Comparison of ENCODE assay signal across 1 cellular context in the genomic region with DNA sequence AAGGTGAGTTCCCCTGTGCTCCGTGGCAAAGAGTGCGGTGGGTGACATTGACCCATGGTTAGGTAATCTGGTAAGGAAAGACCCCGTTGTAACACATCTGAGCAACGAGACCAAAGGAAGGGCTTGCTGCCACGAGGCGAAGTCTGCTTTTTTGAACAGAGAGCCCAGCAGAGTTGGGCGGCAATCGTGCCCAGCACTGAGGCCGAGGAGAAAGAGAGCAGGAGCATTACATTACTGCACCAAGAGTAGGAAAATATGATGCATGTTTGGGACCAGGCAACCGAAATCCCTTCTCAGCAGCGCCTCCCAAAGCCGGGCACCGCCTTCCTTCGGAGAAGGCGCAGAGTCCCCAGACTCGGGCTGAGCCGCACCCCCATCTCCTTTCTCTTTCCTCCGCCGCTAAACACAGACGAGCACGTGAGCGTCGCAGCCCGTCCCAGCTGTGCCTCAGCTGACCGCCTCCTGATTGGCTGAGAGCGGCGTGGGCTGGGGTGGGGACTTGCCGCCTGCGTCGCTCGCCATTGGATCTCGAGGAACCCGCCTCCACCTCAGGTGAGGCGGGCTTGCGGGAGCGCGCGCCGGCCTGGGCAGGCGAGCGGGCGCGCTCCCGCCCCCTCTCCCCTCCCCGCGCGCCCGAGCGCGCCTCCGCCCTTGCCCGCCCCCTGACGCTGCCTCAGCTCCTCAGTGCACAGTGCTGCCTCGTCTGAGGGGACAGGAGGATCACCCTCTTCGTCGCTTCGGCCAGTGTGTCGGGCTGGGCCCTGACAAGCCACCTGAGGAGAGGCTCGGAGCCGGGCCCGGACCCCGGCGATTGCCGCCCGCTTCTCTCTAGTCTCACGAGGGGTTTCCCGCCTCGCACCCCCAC.
TF ChIP-seq lines count a peak whose summit lies in the region.

A gene (plus strand): TSS at position 684 of the 865 bp plus-strand sequence. CDS start 292 bp downstream, outside the sequence.

TF ChIP-seq in K562, 482 proteins besides CTCF, POLR2A, EP300 and RAD21 (continued from another document and continues in another):
- TF ChIP-seq, protein P1, sequence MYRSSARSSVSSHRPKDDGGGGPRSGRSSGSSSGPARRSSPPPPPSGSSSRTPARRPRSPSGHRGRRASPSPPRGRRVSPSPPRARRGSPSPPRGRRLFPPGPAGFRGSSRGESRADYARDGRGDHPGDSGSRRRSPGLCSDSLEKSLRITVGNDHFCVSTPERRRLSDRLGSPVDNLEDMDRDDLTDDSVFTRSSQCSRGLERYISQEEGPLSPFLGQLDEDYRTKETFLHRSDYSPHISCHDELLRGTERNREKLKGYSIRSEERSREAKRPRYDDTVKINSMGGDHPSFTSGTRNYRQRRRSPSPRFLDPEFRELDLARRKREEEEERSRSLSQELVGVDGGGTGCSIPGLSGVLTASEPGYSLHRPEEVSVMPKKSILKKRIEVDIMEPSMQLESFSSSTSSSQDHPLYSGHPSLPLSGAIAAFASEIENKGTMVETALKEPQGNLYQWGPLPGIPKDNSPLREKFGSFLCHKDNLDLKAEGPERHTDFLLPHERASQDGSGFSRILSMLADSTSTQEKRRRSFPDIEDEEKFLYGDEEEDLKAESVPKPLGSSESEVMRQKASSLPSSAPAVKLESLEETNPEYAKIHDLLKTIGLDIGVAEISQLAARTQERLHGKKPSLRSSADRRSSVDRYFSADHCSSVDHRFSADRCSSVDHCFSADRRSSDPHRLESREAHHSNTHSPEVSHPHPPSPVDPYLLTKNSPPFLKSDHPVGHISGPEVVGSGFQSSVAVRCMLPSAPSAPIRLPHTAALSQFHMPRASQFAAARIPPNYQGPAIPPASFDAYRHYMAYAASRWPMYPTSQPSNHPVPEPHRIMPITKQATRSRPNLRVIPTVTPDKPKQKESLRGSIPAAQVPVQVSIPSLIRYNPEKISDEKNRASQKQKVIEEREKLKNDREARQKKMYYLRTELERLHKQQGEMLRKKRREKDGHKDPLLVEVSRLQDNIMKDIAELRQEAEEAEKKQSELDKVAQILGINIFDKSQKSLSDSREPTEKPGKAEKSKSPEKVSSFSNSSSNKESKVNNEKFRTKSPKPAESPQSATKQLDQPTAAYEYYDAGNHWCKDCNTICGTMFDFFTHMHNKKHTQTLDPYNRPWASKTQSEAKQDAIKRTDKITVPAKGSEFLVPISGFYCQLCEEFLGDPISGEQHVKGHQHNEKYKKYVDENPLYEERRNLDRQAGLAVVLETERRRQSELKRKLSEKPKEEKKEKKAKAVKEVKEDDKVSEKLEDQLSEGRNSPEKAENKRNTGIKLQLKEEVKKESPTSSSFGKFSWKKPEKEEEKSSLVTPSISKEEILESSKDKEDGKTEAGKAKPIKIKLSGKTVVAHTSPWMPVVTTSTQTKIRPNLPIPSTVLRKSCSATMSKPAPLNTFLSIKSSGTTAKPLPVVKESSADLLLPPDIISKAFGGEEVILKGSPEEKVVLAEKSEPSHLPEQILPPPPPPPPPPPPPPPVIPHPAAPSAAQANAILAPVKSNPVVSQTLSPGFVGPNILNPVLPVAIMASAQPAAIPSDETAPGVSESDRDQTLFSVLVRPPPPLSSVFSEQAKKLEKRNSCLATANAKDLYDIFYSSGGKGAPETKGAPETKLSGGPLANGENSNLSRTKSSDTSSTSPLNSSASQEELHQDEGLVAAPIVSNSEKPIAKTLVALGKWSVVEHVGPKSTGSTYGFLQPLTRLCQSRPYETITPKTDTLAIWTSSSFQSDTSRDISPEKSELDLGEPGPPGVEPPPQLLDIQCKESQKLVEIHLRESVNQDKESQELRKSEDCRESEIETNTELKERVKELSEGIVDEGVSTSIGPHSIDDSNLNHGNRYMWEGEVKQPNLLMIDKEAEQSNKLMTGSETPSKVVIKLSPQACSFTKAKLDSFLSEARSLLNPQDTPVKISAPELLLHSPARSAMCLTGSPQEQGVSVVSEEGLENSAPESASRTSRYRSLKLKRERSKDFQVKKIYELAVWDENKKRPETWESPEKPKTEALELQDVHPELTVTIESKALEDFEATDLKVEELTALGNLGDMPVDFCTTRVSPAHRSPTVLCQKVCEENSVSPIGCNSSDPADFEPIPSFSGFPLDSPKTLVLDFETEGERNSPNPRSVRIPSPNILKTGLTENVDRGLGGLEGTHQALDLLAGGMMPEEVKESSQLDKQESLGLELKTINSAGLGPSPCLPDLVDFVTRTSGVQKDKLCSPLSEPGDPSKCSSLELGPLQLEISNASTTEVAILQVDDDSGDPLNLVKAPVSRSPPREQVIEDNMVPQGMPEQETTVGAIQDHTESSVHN (IDR thresholded peaks at IDR 0.05; ENCODE audit: borderline replicate concordance in 1 of 2, low read depth in 1 of 2): peak in 1 of 2 experiments; percentile 99; a peak in 2 of 4 replicates
- TF ChIP-seq NCOR1 (IDR thresholded peaks at IDR 0.05): peak; percentile 67
- TF ChIP-seq, protein P2, sequence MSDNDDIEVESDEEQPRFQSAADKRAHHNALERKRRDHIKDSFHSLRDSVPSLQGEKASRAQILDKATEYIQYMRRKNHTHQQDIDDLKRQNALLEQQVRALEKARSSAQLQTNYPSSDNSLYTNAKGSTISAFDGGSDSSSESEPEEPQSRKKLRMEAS (CRISPR knock-in tag; IDR thresholded peaks at IDR 0.05): peak; percentile 85
- TF ChIP-seq EGR1 (conservative IDR thresholded peaks at IDR 0.05): peak; percentile 75
- TF ChIP-seq MBD2 (IDR thresholded peaks at IDR 0.05; ENCODE audit: borderline replicate concordance, low read depth): peak; percentile 75; the same call in 1 of the 2 replicates
- TF ChIP-seq PHTF2 (CRISPR knock-in tag; IDR thresholded peaks at IDR 0.05): no peak
- peak; percentile 82 for TF ChIP-seq NRF1 (conservative IDR thresholded peaks at IDR 0.05 in 1 of 2, IDR thresholded peaks at IDR 0.05 in 1 of 2)
- peak; percentile 86 for TF ChIP-seq POLR2AphosphoS5 (IDR thresholded peaks at IDR 0.05; ENCODE audit: control insufficient read depth, insufficient read depth, low read depth, low read length)
- peak; percentile 38; the same call in 1 of the 2 replicates for TF ChIP-seq ZBTB7A (IDR thresholded peaks at IDR 0.05; ENCODE audit: borderline replicate concordance, control insufficient read depth, low read depth, low read length)
- no peak for TF ChIP-seq PCBP2 (IDR thresholded peaks at IDR 0.05; ENCODE audit: low read depth, low read length, poor library complexity, severe bottlenecking)
- 0 out of 2 replicates have a peak, but pooled peaks have one; percentile 21 for TF ChIP-seq CHCHD3 (CRISPR knock-in tag; IDR thresholded peaks at IDR 0.05)
- TF ChIP-seq SP1 (CRISPR knock-in tag; IDR thresholded peaks at IDR 0.05): 0 out of 2 replicates have a peak, but pooled peaks have one; percentile 36
- TF ChIP-seq GTF2F1 (IDR thresholded peaks at IDR 0.05; ENCODE audit: low read depth, low read length): peak; percentile 81; the same call in 1 of the 2 replicates
- TF ChIP-seq E2F3 (CRISPR knock-in tag; IDR thresholded peaks at IDR 0.05): no peak
- TF ChIP-seq, protein P3, sequence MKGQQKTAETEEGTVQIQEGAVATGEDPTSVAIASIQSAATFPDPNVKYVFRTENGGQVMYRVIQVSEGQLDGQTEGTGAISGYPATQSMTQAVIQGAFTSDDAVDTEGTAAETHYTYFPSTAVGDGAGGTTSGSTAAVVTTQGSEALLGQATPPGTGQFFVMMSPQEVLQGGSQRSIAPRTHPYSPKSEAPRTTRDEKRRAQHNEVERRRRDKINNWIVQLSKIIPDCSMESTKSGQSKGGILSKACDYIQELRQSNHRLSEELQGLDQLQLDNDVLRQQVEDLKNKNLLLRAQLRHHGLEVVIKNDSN (CRISPR knock-in tag; IDR thresholded peaks at IDR 0.05): peak; percentile 93
- TF ChIP-seq PHF8 (IDR thresholded peaks at IDR 0.05; ENCODE audit: borderline replicate concordance, low read length): peak; percentile 73
- TF ChIP-seq ZNF232 (CRISPR knock-in tag; IDR thresholded peaks at IDR 0.05): no peak
- TF ChIP-seq, protein P4, sequence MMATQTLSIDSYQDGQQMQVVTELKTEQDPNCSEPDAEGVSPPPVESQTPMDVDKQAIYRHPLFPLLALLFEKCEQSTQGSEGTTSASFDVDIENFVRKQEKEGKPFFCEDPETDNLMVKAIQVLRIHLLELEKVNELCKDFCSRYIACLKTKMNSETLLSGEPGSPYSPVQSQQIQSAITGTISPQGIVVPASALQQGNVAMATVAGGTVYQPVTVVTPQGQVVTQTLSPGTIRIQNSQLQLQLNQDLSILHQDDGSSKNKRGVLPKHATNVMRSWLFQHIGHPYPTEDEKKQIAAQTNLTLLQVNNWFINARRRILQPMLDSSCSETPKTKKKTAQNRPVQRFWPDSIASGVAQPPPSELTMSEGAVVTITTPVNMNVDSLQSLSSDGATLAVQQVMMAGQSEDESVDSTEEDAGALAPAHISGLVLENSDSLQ (IDR thresholded peaks at IDR 0.05): 0 out of 2 replicates have a peak, but pooled peaks have one; percentile 13
- no peak; the same call in 1 of the 2 replicates for TF ChIP-seq HCFC1 (IDR thresholded peaks at IDR 0.05; ENCODE audit: low read depth, low read length)
- TF ChIP-seq, protein P5, sequence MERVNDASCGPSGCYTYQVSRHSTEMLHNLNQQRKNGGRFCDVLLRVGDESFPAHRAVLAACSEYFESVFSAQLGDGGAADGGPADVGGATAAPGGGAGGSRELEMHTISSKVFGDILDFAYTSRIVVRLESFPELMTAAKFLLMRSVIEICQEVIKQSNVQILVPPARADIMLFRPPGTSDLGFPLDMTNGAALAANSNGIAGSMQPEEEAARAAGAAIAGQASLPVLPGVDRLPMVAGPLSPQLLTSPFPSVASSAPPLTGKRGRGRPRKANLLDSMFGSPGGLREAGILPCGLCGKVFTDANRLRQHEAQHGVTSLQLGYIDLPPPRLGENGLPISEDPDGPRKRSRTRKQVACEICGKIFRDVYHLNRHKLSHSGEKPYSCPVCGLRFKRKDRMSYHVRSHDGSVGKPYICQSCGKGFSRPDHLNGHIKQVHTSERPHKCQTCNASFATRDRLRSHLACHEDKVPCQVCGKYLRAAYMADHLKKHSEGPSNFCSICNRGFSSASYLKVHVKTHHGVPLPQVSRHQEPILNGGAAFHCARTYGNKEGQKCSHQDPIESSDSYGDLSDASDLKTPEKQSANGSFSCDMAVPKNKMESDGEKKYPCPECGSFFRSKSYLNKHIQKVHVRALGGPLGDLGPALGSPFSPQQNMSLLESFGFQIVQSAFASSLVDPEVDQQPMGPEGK (CRISPR knock-in tag; IDR thresholded peaks at IDR 0.05; ENCODE audit: borderline replicate concordance): no peak
- no peak for TF ChIP-seq ELF2 (CRISPR knock-in tag; IDR thresholded peaks at IDR 0.05)
- TF ChIP-seq ZZZ3 (IDR thresholded peaks at IDR 0.05): no peak
- peak; percentile 87 for TF ChIP-seq ZFX (CRISPR knock-in tag; IDR thresholded peaks at IDR 0.05)
- TF ChIP-seq SMAD4 (CRISPR knock-in tag; conservative IDR thresholded peaks at IDR 0.05): peak; percentile 83
- TF ChIP-seq HNRNPK (IDR thresholded peaks at IDR 0.05; ENCODE audit: low read depth, low read length, poor library complexity, severe bottlenecking): peak; percentile 94
- TF ChIP-seq, protein P6, sequence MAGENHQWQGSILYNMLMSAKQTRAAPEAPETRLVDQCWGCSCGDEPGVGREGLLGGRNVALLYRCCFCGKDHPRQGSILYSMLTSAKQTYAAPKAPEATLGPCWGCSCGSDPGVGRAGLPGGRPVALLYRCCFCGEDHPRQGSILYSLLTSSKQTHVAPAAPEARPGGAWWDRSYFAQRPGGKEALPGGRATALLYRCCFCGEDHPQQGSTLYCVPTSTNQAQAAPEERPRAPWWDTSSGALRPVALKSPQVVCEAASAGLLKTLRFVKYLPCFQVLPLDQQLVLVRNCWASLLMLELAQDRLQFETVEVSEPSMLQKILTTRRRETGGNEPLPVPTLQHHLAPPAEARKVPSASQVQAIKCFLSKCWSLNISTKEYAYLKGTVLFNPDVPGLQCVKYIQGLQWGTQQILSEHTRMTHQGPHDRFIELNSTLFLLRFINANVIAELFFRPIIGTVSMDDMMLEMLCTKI (IDR thresholded peaks at IDR 0.05; ENCODE audit: partially characterized antibody): no peak
- 0 out of 2 replicates have a peak, but pooled peaks have one; percentile 35 for TF ChIP-seq CBFA2T2 (conservative IDR thresholded peaks at IDR 0.05)
